12 cellular contexts compared by ENCODE assay signal in genomic region chr1:203234901-203235300, GRCh38. TPM values are rescaled to one million over a fixed set of nuclear protein-coding genes. Genes with fewer than 3 reads are reported as not detected.
"Had no signal": no experiment of that assay in that cellular context is flagged by ENCODE, and none has a peak within 500 bp of the region (broad histone marks: within the 10 kb centered on the region; RNA-seq: fewer than 3 reads in every experiment).

No MANE protein-coding gene starts in this region.

RNA-seq across cellular contexts. Expression of gene CHIT1, which starts 5.4 kb away (rescaled TPM):
- total RNA-seq: PC-3, PC-9, RPMI7951, SJSA1, SK-MEL-5 had no signal
- polyA plus RNA-seq: SK-N-SH had no signal

RNA-seq across cellular contexts. Expression of gene CHI3L1, which starts 48.4 kb away (rescaled TPM):
- total RNA-seq: OCI-LY7, PC-3, PC-9, RPMI7951, SJCRH30, SJSA1 had no signal
- polyA plus RNA-seq: SK-N-SH had no signal

RNA-seq across cellular contexts. Expression of gene MYBPH, which starts 59.3 kb away (rescaled TPM):
- total RNA-seq: OCI-LY7, PC-3, PC-9, Peyer's patch, Right ventricle myocardium inferior, Right ventricle myocardium superior, SJSA1, SK-MEL-5, T-cell had no signal
